Comparison of ENCODE assay signal across 9 cellular contexts in the genomic region with DNA sequence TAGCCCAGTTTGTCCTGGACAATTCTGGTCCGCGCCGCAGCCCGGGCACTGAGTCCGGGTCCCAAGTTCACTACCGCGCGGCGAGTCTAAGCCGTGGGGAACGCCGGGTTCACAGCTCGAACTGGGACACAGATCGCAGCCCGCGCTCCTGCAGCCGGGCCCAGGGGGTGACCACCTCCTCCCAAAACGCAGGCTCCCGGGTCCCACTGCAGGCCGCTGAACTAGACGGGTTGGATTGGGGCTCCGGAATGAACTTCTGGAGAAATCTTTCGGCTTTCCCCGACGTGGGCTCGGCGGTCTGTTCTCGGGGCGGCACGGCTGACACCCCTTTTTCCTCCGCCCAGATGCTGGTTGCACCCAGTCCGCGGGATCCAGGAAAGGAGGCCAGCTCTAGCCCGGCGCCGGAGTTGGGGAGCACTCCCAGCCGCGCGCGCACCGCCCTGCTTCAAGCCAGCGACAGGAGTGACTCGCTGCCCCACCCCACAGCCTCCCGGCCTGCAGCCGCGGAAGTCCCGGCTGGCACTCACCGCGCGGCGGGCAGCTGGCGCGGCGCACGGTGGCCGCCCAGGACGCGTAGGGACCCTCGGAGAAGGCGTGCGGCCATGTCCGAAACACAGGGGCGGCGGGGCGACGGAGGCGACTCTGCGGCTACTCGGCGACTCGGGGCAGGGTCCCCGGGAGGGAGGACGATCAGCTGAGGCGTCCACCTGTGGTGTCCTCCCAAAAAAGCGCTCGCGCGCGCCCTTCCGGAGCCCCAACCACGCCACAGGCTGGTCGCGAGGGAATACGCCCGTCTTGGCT. TPM values are rescaled to one million over a fixed set of nuclear protein-coding genes. Genes with fewer than 3 reads are reported as not detected.
DNase-seq lines count a peak whose midpoint lies in the region; ATAC-seq, FAIRE-seq and TF ChIP-seq lines count a peak whose summit lies in the region.
"Had no signal": no experiment of that assay in that cellular context is flagged by ENCODE, and none has a peak within 500 bp of the region (broad histone marks: within the 10 kb centered on the region; RNA-seq: fewer than 3 reads in every experiment).

A gene (minus strand): TSS at position 788 of the 801 bp plus-strand sequence. CDS start 184 bp downstream, at position 604.

- peak; percentile 31 for DNase-seq in activated T-cell treated with anti-CD3 and anti-CD28 coated beads, Interleukin-2, amount 50 U/mL, for 24 hours
- DNase-seq in activated T-cell treated with anti-CD3 and anti-CD28 coated beads for 4 hours (no peak), NCI-H1092 (lab: John Stamatoyannopoulos, UW) (peak; percentile 4), MCF 10A (ENCODE audit: unreplicated experiment) (no peak), keratinocyte (ENCODE audit: low read depth, low spot score) (no peak), spleen (peak; percentile 70), GF-D8 (lab: John Stamatoyannopoulos, UW) (no peak)

- dilution Hi-C loops in keratinocyte (cut with MboI; ENCODE audit: extremely low pct_ligation_motif_present, low sequenced_read_pairs), result no loop called here

- H3K9me3 ChIP-seq in keratinocyte (ENCODE audit: control insufficient read depth, low read depth, low read length), result no peaks in the 10 kb centered on the region
- no peaks in the 10 kb centered on the region for H3K9me3 ChIP-seq in spleen

- ATAC-seq in GM19023 (IDR thresholded peaks at IDR 0.05; ENCODE audit: unreplicated experiment), result no peak

- H3K27me3 Mint-ChIP-seq in activated T-cell treated with anti-CD3 and anti-CD28 coated beads, Interleukin-2, amount 50 U/mL, for 24 hours, result peaks cover 78% of the 10 kb centered on the region
- no peaks in the 10 kb centered on the region for H3K27me3 Mint-ChIP-seq in MCF 10A (ENCODE audit: insufficient read depth, unreplicated experiment)

- peaks cover 10% of the 10 kb centered on the region for H3K4me1 Mint-ChIP-seq in activated T-cell treated with anti-CD3 and anti-CD28 coated beads, Interleukin-2, amount 50 U/mL, for 24 hours (ENCODE audit: low read depth)
- peaks cover 10% of the 10 kb centered on the region for H3K4me1 Mint-ChIP-seq in MCF 10A (ENCODE audit: insufficient read depth, unreplicated experiment)

- H3K9ac ChIP-seq in keratinocyte (ENCODE audit: control insufficient read depth, extremely low read depth, insufficient read depth, low read length), result peak within 1 kb of the TSS; percentile 55

- H3K4me1 ChIP-seq in keratinocyte (ENCODE audit: control insufficient read depth, extremely low read depth, insufficient read depth, low read length), result peaks cover 12% of the 10 kb centered on the region
- peaks cover 0 to 16% (median 11%) of the 10 kb centered on the region in 6 donors for H3K4me1 ChIP-seq in spleen

- peaks cover 5% of the 10 kb centered on the region for H3K27me3 ChIP-seq in keratinocyte (ENCODE audit: control insufficient read depth, extremely low read depth, insufficient read depth, low read length)
- peaks cover 0 to 87% (median 23%) of the 10 kb centered on the region in 7 donors for H3K27me3 ChIP-seq in spleen (replicated peaks in 1 of 7)

- H3K27ac ChIP-seq in keratinocyte (ENCODE audit: control insufficient read depth, insufficient read depth, low read length), result no peak within 1 kb of the TSS
- no peak within 1 kb of the TSS for H3K27ac ChIP-seq in spleen

- H3K36me3 ChIP-seq in keratinocyte (ENCODE audit: control insufficient read depth in 2 of 2, extremely low read depth in 1 of 2, insufficient read depth in 2 of 2, low read length in 2 of 2), result no peaks in the 10 kb centered on the region
- H3K36me3 ChIP-seq in spleen, result no peaks in the 10 kb centered on the region

- no peak within 1 kb of the TSS for H3K27ac Mint-ChIP-seq in activated T-cell treated with anti-CD3 and anti-CD28 coated beads, Interleukin-2, amount 50 U/mL, for 24 hours
- peak within 1 kb of the TSS; percentile 51 for H3K27ac Mint-ChIP-seq in MCF 10A (ENCODE audit: low read depth, unreplicated experiment)

- 3 to 21% (median 6%) methylated on average over 21 to 85 of the region's 85 CpGs for WGBS in spleen, 5 donors

- intact Hi-C loops in MCF 10A (cut with micrococcal nuclease) (no loop called here), spleen (cut with DNase I; ENCODE audit: low total_unique reads) (no loop called here)

- BruUV-seq in MCF 10A (replicated peaks; lab: Mats Ljungman, UMichigan), result no TSS peak

- H3K4me2 ChIP-seq in keratinocyte (ENCODE audit: control insufficient read depth, extremely low read depth, insufficient read depth, low read depth, low read length), result peak within 1 kb of the TSS; percentile 80

- H3K4me3 Mint-ChIP-seq in activated T-cell treated with anti-CD3 and anti-CD28 coated beads, Interleukin-2, amount 50 U/mL, for 24 hours, result peak within 1 kb of the TSS; percentile 34
- H3K4me3 Mint-ChIP-seq in MCF 10A (ENCODE audit: unreplicated experiment), result no peak within 1 kb of the TSS
- H3K4me3 Mint-ChIP-seq: central memory CD8-positive, alpha-beta T cell had no signal

- no peaks in the 10 kb centered on the region for H3K79me2 ChIP-seq in keratinocyte (ENCODE audit: control insufficient read depth, insufficient read depth, low read length)

- H3K36me3 Mint-ChIP-seq in activated T-cell treated with anti-CD3 and anti-CD28 coated beads, Interleukin-2, amount 50 U/mL, for 24 hours (ENCODE audit: low read depth), result no peaks in the 10 kb centered on the region
- H3K36me3 Mint-ChIP-seq in MCF 10A (ENCODE audit: insufficient read depth, unreplicated experiment), result no peaks in the 10 kb centered on the region

- no peaks in the 10 kb centered on the region for H3K9me1 ChIP-seq in keratinocyte (ENCODE audit: control insufficient read depth, extremely low read depth, insufficient read depth, low read length)

- TF ChIP-seq CTCF in MCF 10A (IDR thresholded peaks at IDR 0.05; ENCODE audit: unreplicated experiment), result no peak
- TF ChIP-seq CTCF in keratinocyte (optimal IDR thresholded peaks at IDR 0.05 in 1 of 3, IDR thresholded peaks at IDR 0.05 in 1 of 3, conservative IDR thresholded peaks at IDR 0.05 in 1 of 3; ENCODE audit: extremely low read depth in 1 of 3, insufficient read depth in 2 of 3, low read length in 3 of 3), result peak in 1 of 3 experiments; percentile 6
- no peak for TF ChIP-seq CTCF in spleen (IDR thresholded peaks at IDR 0.05 in 8 of 11, conservative IDR thresholded peaks at IDR 0.05 in 3 of 11)

- H3K4me3 ChIP-seq in keratinocyte (ENCODE audit: control insufficient read depth in 2 of 3, extremely low read depth in 1 of 3, insufficient read depth in 2 of 3, low read depth in 1 of 3, low read length in 3 of 3), result peak within 1 kb of the TSS; percentile 47 to 79 (median 55)
- H3K4me3 ChIP-seq in spleen, result peak within 1 kb of the TSS in 7 of 8 donors; percentile 24 to 65 (median 35)

- no peaks in the 10 kb centered on the region for H3K9me3 Mint-ChIP-seq in activated T-cell treated with anti-CD3 and anti-CD28 coated beads, Interleukin-2, amount 50 U/mL, for 24 hours
- H3K9me3 Mint-ChIP-seq in MCF 10A (ENCODE audit: unreplicated experiment), result no peaks in the 10 kb centered on the region
- H3K9me3 Mint-ChIP-seq: central memory CD8-positive, alpha-beta T cell had no signal

- CTCF ChIA-PET in MCF 10A (lab: Yijun Ruan, JAX), result interaction anchor here (0.6 to 0.7 kb wide), 3 partner anchors 28 to 1779 kb away, joined by 3 to 4 read pairs (median 3); no protein-coding TSS in a partner anchor

- TF ChIP-seq POLR2A in spleen (IDR thresholded peaks at IDR 0.05), result no peak

- POLR2A ChIA-PET in MCF 10A (lab: Yijun Ruan, JAX), result no interaction called here

- peak within 1 kb of the TSS; percentile 92 for H2AFZ ChIP-seq in keratinocyte (ENCODE audit: control insufficient read depth, low read length)

- FAIRE-seq in keratinocyte (lab: Jason Lieb, UNC), result no peak

- no peaks in the 10 kb centered on the region for H4K20me1 ChIP-seq in keratinocyte (ENCODE audit: control insufficient read depth, extremely low read depth, insufficient read depth, low read length)

RNA-seq across cellular contexts. Expression of the gene that starts here (rescaled TPM):
- total RNA-seq in MCF 10A (2022) (not detected in 2 replicates), spleen (not detected)
- polyA plus RNA-seq in keratinocyte (0.03 to 0.17 TPM (median 0.10 TPM) in 3 replicates), spleen (under 1 TPM in 2 of 3 donors, not detected in 1; 0.07 to 0.32 TPM)
- 0.35 TPM for polyA plus RNA-seq in keratinocyte (2011; ENCODE audit: low read depth)
- 0.06 and 0.17 TPM in 2 replicates for polyA plus RNA-seq in keratinocyte (2011; cell fraction: cytosol; rRNA removed)
- polyA plus RNA-seq in keratinocyte (2011; cell fraction: nucleus; rRNA removed), result 0.28 and 0.31 TPM in 2 replicates
- polyA plus RNA-seq in keratinocyte (2012; ENCODE audit: low replicate concordance), result 0.07 TPM in 1 of 2 replicates, not detected in the other
- polyA minus RNA-seq in keratinocyte, result 0.35 TPM in 1 of 3 replicates, not detected in the others
- not detected for polyA minus RNA-seq in keratinocyte (2011; cell fraction: cytosol; rRNA and poly(A)+ RNA removed)
- not detected in 2 replicates for polyA minus RNA-seq in keratinocyte (2011; cell fraction: nucleus; rRNA and poly(A)+ RNA removed)

Comparison
In these comparisons a context has a peak if more than half of its experiments do, and no peak if none do; other contexts are left out.
1. DNase-seq: peak in activated T-cell treated with anti-CD3 and anti-CD28 coated beads, Interleukin-2, amount 50 U/mL, for 24 hours (single experiment) and NCI-H1092 (single experiment); none in activated T-cell treated with anti-CD3 and anti-CD28 coated beads for 4 hours (single experiment), MCF 10A (single experiment), keratinocyte (single experiment) and GF-D8 (single experiment).
2. Peak in DNase-seq and H3K4me3 ChIP-seq in spleen; RNA of the gene not detected or under 1 TPM.